In the genomic region with DNA sequence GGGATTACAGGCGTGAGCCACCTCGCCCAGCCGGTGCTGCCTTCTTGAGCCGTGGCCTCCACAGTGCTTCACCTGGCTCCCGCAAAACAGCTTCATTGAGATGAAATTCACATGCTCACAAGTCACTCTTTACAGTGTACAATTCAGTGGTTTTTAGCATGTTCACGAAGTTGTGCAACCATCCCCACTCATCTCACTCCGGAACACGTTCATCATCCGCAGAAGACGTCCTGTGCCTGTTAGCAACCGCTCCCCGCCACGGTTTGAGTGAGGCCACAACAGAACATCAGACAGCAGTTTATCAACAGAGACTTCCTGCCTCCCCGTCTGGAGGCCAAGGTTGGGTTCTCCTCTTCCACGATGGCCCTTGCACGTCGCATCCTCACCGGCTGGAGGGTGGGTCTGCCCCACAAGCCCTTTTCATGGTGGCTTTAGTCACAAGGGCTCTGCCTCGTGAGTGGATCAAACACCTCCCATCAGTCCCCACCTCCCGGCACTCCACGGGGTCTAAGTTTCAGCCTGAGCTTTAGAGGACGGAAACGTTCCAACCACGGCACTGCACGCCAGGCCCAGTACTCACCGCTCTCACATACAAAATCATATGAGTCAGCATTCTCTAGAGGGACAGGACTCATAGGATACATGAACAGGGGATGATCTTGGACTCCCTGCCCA, we compare ENCODE assay signal across 8 cellular contexts. TPM values are rescaled to one million over a fixed set of nuclear protein-coding genes. Genes with fewer than 3 reads are reported as not detected.
DNase-seq lines count a peak whose midpoint lies in the region; ATAC-seq and TF ChIP-seq lines count a peak whose summit lies in the region.

No MANE protein-coding gene starts in this region.

- H2AFZ ChIP-seq in PC-9, result no peak overlapping the region

- BruUV-seq in PC-9 (replicated peaks; lab: Mats Ljungman, UMichigan), result no TSS peak

- 0 out of 2 replicates have a peak, but pooled peaks cover 6% of the 10 kb centered on the region for H3K27me3 ChIP-seq in PC-9 (ENCODE audit: insufficient read depth, low read depth)

- in situ Hi-C loops in GM18951 (cut with MboI; ENCODE audit: low sequenced_read_pairs, unreplicated experiment), result no loop called here

- DNase-seq in activated T-cell treated with anti-CD3 and anti-CD28 coated beads for 24 hours (ENCODE audit: low read depth) (peak; percentile 62), Right ventricle myocardium superior (peak; percentile 75), kidney tubule cell (ENCODE audit: low spot score) (no peak), NCI-H1092 treated with DMSO at 0.1 percent for 48 hours (lab: John Stamatoyannopoulos, UW) (no peak), PC-9 (no peak)
- peak; percentile 35 to 62 for DNase-seq in stimulated activated CD4-positive, alpha-beta T cell treated with anti-CD3 and anti-CD28 coated beads, Interleukin-15, amount 100 ng/mL, for 1 hour (ENCODE audit: low read depth in 1 of 2, low spot score in 1 of 2)

- no peaks in the 10 kb centered on the region for H4K20me1 ChIP-seq in PC-9 (ENCODE audit: insufficient read depth)

- no peak overlapping the region for H3K4me3 ChIP-seq in PC-9

- POLR2A ChIA-PET in PC-9 (lab: Charles Lee; ENCODE audit: unreplicated experiment), result no interaction called here

- H3K36me3 ChIP-seq in KOPT-K1 (ENCODE audit: insufficient read depth, low read length) (peaks cover 34% of the 10 kb centered on the region), PC-9 (ENCODE audit: low read depth) (no peaks in the 10 kb centered on the region)

- ATAC-seq in Right ventricle myocardium superior (ENCODE audit: poor library complexity), result peak; percentile 50

- peak overlapping the region; percentile 100 for H3K27ac ChIP-seq in KOPT-K1 (ENCODE audit: low read depth, low read length, poor library complexity, severe bottlenecking)
- no peak overlapping the region for H3K27ac ChIP-seq in PC-9

- H3K4me2 ChIP-seq in PC-9, result no peak overlapping the region

- H3F3A ChIP-seq in PC-9 (ENCODE audit: insufficient read depth, low read depth), result no peaks in the 10 kb centered on the region; the same call in 1 of the 2 replicates

- no peaks in the 10 kb centered on the region for H3K9me3 ChIP-seq in KOPT-K1 (ENCODE audit: insufficient read depth, low read length, poor library complexity, severe bottlenecking)
- H3K9me3 ChIP-seq in PC-9 (ENCODE audit: insufficient read depth, low read depth), result no peaks in the 10 kb centered on the region

- H3K9me2 ChIP-seq in PC-9 (ENCODE audit: insufficient read depth), result no peaks in the 10 kb centered on the region

- no peak for TF ChIP-seq CTCF in PC-9 (conservative IDR thresholded peaks at IDR 0.05)

- no peaks in the 10 kb centered on the region for H3K4me1 ChIP-seq in PC-9 (replicated peaks; ENCODE audit: insufficient read depth)

- CTCF ChIA-PET in PC-9 (lab: Charles Lee), result no interaction called here

- H3K79me2 ChIP-seq in PC-9 (ENCODE audit: low read depth), result no peaks in the 10 kb centered on the region

- intact Hi-C loops in Right ventricle myocardium superior (cut with DNase I) (no loop called here), PC-9 (cut with micrococcal nuclease; ENCODE audit: unreplicated experiment) (no loop called here)

- peak; percentile 15 for TF ChIP-seq POLR2A in GM18951 (IDR thresholded peaks at IDR 0.05; ENCODE audit: extremely low read depth, insufficient read depth, insufficient read length)

RNA-seq across cellular contexts. Expression of a gene that starts 29.6 kb away (rescaled TPM):
- total RNA-seq in Right ventricle myocardium superior, result 15.6 TPM
- 2.0 and 3.4 TPM in 2 replicates for total RNA-seq in PC-9 (2021)

RNA-seq across cellular contexts. Expression of a gene that starts 46.9 kb away (rescaled TPM):
- total RNA-seq in Right ventricle myocardium superior (133 TPM), PC-9 (2021) (153 and 184 TPM in 2 replicates)

Comparison
In these comparisons a context has a peak if more than half of its experiments do, and no peak if none do; other contexts are left out.
1. DNase-seq: peak in activated T-cell treated with anti-CD3 and anti-CD28 coated beads for 24 hours (single experiment), Right ventricle myocardium superior (single experiment) and stimulated activated CD4-positive, alpha-beta T cell treated with anti-CD3 and anti-CD28 coated beads, Interleukin-15, amount 100 ng/mL, for 1 hour (2 of 2); none in kidney tubule cell (single experiment), NCI-H1092 treated with DMSO at 0.1 percent for 48 hours (single experiment) and PC-9 (0 of 2).